ENCODE assay signal across 1 cellular context in the genomic region with DNA sequence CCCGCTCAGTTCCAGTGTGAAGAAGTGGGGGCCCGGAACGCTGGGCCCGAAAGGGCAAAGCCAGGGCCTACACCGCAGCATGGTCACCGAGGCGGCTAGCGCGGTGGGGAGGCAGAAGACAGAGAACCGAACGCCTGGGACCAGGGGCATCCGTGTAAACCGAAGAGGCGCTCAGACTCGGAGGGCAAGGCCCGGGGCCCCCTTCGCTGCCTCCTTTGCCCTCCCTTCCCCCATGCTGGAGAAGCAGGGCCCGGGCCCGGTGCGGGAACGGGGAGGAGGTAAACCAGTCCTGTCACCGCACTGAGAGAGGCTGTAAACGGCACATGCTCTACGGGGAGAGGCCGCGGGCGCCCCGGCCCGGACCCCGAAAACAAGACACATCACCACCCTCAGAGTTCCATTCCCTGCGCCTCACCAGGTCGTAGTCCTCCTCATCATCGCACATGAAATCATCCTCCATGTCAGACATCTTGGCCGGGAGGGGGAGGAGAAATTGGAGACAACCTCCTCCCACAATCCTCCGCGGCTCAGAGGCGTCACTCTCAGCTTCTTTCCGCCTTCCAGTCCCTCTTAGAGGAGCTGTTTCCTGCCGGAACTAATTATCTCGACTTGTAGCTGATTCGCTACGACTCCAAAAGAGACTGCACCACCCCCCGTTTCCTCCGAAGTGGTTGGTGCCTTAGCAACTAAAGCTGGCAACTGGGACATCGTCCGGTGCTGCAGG.
TF ChIP-seq lines count a peak whose summit lies in the region.

A gene (minus strand): TSS at position 490 of the 724 bp plus-strand sequence. CDS start 21 bp downstream, at position 469.

TF ChIP-seq in HepG2, 621 proteins besides CTCF, POLR2A, EP300 and RAD21 (continued from another document and continues in another):
- TF ChIP-seq, protein P1, sequence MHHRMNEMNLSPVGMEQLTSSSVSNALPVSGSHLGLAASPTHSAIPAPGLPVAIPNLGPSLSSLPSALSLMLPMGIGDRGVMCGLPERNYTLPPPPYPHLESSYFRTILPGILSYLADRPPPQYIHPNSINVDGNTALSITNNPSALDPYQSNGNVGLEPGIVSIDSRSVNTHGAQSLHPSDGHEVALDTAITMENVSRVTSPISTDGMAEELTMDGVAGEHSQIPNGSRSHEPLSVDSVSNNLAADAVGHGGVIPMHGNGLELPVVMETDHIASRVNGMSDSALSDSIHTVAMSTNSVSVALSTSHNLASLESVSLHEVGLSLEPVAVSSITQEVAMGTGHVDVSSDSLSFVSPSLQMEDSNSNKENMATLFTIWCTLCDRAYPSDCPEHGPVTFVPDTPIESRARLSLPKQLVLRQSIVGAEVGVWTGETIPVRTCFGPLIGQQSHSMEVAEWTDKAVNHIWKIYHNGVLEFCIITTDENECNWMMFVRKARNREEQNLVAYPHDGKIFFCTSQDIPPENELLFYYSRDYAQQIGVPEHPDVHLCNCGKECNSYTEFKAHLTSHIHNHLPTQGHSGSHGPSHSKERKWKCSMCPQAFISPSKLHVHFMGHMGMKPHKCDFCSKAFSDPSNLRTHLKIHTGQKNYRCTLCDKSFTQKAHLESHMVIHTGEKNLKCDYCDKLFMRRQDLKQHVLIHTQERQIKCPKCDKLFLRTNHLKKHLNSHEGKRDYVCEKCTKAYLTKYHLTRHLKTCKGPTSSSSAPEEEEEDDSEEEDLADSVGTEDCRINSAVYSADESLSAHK (CRISPR knock-in tag; IDR thresholded peaks at IDR 0.05; ENCODE audit: borderline replicate concordance): no peak
- TF ChIP-seq ZNF510 (CRISPR knock-in tag; IDR thresholded peaks at IDR 0.05; ENCODE audit: low read depth) (no peak), KLF6 (CRISPR knock-in tag; IDR thresholded peaks at IDR 0.05) (peak; percentile 67), ZNF773 (CRISPR knock-in tag; IDR thresholded peaks at IDR 0.05; ENCODE audit: borderline replicate concordance) (no peak), ZFP36L1 (CRISPR knock-in tag; IDR thresholded peaks at IDR 0.05) (0 out of 2 replicates have a peak, but pooled peaks have one; percentile 69), NFKB2 (CRISPR knock-in tag; IDR thresholded peaks at IDR 0.05; ENCODE audit: borderline replicate concordance) (peak; percentile 59; the same call in 1 of the 2 replicates), CCAR2 (optimal IDR thresholded peaks at IDR 0.05; ENCODE audit: low read depth, low read length) (peak; percentile 96), NR2C2 (CRISPR knock-in tag; IDR thresholded peaks at IDR 0.05; ENCODE audit: borderline replicate concordance) (peak; percentile 54), KDM6A (CRISPR knock-in tag; IDR thresholded peaks at IDR 0.05; ENCODE audit: low read depth) (0 out of 2 replicates have a peak, but pooled peaks have one; percentile 39), YY1 (IDR thresholded peaks at IDR 0.05; ENCODE audit: insufficient read depth, insufficient replicate concordance, low read depth, low read length) (peak; percentile 88), ZNF484 (CRISPR knock-in tag; IDR thresholded peaks at IDR 0.05; ENCODE audit: borderline replicate concordance, low read depth) (0 out of 2 replicates have a peak, but pooled peaks have one; percentile 80), GFI1 (CRISPR knock-in tag; IDR thresholded peaks at IDR 0.05; ENCODE audit: borderline replicate concordance) (0 out of 2 replicates have a peak, but pooled peaks have one; percentile 27), CHD2 (IDR thresholded peaks at IDR 0.05; ENCODE audit: low read depth, low read length) (peak; percentile 47; the same call in 1 of the 2 replicates), SMAD1 (CRISPR knock-in tag; IDR thresholded peaks at IDR 0.05; ENCODE audit: borderline replicate concordance, low read depth) (0 out of 2 replicates have a peak, but pooled peaks have one; percentile 19), ZSCAN31 (CRISPR knock-in tag; IDR thresholded peaks at IDR 0.05; ENCODE audit: low read depth) (peak; percentile 86), ISL2 (CRISPR knock-in tag; IDR thresholded peaks at IDR 0.05) (peak; percentile 79), ZNF841 (CRISPR knock-in tag; IDR thresholded peaks at IDR 0.05; ENCODE audit: borderline replicate concordance) (no peak), ZFY (CRISPR knock-in tag; IDR thresholded peaks at IDR 0.05) (peak; percentile 95), ZNF17 (CRISPR knock-in tag; IDR thresholded peaks at IDR 0.05) (no peak), PCBP1 (IDR thresholded peaks at IDR 0.05; ENCODE audit: borderline replicate concordance, low read depth, low read length) (peak; percentile 81; the same call in 1 of the 2 replicates), ZNF776 (CRISPR knock-in tag; IDR thresholded peaks at IDR 0.05) (no peak), ZNF350 (CRISPR knock-in tag; IDR thresholded peaks at IDR 0.05; ENCODE audit: borderline replicate concordance, low read depth) (peak; percentile 42; the same call in 1 of the 2 replicates), ZNF224 (CRISPR knock-in tag; IDR thresholded peaks at IDR 0.05) (peak; percentile 54; the same call in 1 of the 2 replicates), MED1 (CRISPR knock-in tag; IDR thresholded peaks at IDR 0.05) (peak; percentile 82), JUND (CRISPR knock-in tag; IDR thresholded peaks at IDR 0.05) (peak; percentile 48; the same call in 1 of the 2 replicates), BHLHE40 (IDR thresholded peaks at IDR 0.05; ENCODE audit: low read length) (peak; percentile 55; the same call in 1 of the 2 replicates), MTF1 (CRISPR knock-in tag; IDR thresholded peaks at IDR 0.05) (no peak), POLR2AphosphoS5 (IDR thresholded peaks at IDR 0.05; ENCODE audit: low read depth, low read length) (peak; percentile 85), SP140L (CRISPR knock-in tag; IDR thresholded peaks at IDR 0.05; ENCODE audit: borderline replicate concordance) (no peak), RXRA (CRISPR knock-in tag; IDR thresholded peaks at IDR 0.05) (peak; percentile 50; the same call in 1 of the 2 replicates), HDAC2 (CRISPR knock-in tag; IDR thresholded peaks at IDR 0.05) (peak; percentile 82), SIX1 (CRISPR knock-in tag; IDR thresholded peaks at IDR 0.05; ENCODE audit: borderline replicate concordance) (peak; percentile 79; the same call in 1 of the 2 replicates), HDAC1 (CRISPR knock-in tag; IDR thresholded peaks at IDR 0.05) (peak; percentile 78), ZNF572 (CRISPR knock-in tag; IDR thresholded peaks at IDR 0.05) (0 out of 2 replicates have a peak, but pooled peaks have one; percentile 7), ZIK1 (CRISPR knock-in tag; IDR thresholded peaks at IDR 0.05; ENCODE audit: borderline replicate concordance, low read depth) (peak; percentile 66; the same call in 1 of the 2 replicates), HCFC1 (IDR thresholded peaks at IDR 0.05; ENCODE audit: low read depth, low read length) (peak; percentile 88), ZNF619 (CRISPR knock-in tag; IDR thresholded peaks at IDR 0.05) (0 out of 2 replicates have a peak, but pooled peaks have one; percentile 6)
- TF ChIP-seq, protein P2, sequence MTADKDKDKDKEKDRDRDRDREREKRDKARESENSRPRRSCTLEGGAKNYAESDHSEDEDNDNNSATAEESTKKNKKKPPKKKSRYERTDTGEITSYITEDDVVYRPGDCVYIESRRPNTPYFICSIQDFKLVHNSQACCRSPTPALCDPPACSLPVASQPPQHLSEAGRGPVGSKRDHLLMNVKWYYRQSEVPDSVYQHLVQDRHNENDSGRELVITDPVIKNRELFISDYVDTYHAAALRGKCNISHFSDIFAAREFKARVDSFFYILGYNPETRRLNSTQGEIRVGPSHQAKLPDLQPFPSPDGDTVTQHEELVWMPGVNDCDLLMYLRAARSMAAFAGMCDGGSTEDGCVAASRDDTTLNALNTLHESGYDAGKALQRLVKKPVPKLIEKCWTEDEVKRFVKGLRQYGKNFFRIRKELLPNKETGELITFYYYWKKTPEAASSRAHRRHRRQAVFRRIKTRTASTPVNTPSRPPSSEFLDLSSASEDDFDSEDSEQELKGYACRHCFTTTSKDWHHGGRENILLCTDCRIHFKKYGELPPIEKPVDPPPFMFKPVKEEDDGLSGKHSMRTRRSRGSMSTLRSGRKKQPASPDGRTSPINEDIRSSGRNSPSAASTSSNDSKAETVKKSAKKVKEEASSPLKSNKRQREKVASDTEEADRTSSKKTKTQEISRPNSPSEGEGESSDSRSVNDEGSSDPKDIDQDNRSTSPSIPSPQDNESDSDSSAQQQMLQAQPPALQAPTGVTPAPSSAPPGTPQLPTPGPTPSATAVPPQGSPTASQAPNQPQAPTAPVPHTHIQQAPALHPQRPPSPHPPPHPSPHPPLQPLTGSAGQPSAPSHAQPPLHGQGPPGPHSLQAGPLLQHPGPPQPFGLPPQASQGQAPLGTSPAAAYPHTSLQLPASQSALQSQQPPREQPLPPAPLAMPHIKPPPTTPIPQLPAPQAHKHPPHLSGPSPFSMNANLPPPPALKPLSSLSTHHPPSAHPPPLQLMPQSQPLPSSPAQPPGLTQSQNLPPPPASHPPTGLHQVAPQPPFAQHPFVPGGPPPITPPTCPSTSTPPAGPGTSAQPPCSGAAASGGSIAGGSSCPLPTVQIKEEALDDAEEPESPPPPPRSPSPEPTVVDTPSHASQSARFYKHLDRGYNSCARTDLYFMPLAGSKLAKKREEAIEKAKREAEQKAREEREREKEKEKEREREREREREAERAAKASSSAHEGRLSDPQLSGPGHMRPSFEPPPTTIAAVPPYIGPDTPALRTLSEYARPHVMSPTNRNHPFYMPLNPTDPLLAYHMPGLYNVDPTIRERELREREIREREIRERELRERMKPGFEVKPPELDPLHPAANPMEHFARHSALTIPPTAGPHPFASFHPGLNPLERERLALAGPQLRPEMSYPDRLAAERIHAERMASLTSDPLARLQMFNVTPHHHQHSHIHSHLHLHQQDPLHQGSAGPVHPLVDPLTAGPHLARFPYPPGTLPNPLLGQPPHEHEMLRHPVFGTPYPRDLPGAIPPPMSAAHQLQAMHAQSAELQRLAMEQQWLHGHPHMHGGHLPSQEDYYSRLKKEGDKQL (CRISPR knock-in tag; IDR thresholded peaks at IDR 0.05; ENCODE audit: low read depth): no peak
- TF ChIP-seq, protein P3, sequence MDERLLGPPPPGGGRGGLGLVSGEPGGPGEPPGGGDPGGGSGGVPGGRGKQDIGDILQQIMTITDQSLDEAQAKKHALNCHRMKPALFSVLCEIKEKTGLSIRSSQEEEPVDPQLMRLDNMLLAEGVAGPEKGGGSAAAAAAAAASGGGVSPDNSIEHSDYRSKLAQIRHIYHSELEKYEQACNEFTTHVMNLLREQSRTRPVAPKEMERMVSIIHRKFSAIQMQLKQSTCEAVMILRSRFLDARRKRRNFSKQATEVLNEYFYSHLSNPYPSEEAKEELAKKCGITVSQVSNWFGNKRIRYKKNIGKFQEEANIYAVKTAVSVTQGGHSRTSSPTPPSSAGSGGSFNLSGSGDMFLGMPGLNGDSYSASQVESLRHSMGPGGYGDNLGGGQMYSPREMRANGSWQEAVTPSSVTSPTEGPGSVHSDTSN (CRISPR knock-in tag; IDR thresholded peaks at IDR 0.05): peak; percentile 36; the same call in 1 of the 2 replicates
- TF ChIP-seq, protein P4, sequence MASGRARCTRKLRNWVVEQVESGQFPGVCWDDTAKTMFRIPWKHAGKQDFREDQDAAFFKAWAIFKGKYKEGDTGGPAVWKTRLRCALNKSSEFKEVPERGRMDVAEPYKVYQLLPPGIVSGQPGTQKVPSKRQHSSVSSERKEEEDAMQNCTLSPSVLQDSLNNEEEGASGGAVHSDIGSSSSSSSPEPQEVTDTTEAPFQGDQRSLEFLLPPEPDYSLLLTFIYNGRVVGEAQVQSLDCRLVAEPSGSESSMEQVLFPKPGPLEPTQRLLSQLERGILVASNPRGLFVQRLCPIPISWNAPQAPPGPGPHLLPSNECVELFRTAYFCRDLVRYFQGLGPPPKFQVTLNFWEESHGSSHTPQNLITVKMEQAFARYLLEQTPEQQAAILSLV (CRISPR knock-in tag; IDR thresholded peaks at IDR 0.05; ENCODE audit: borderline replicate concordance): 0 out of 2 replicates have a peak, but pooled peaks have one; percentile 25
- TF ChIP-seq, protein P5, sequence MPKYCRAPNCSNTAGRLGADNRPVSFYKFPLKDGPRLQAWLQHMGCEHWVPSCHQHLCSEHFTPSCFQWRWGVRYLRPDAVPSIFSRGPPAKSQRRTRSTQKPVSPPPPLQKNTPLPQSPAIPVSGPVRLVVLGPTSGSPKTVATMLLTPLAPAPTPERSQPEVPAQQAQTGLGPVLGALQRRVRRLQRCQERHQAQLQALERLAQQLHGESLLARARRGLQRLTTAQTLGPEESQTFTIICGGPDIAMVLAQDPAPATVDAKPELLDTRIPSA (CRISPR knock-in tag; IDR thresholded peaks at IDR 0.05; ENCODE audit: borderline replicate concordance): 0 out of 2 replicates have a peak, but pooled peaks have one; percentile 64
- TF ChIP-seq, protein P6, sequence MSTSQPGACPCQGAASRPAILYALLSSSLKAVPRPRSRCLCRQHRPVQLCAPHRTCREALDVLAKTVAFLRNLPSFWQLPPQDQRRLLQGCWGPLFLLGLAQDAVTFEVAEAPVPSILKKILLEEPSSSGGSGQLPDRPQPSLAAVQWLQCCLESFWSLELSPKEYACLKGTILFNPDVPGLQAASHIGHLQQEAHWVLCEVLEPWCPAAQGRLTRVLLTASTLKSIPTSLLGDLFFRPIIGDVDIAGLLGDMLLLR (CRISPR knock-in tag; IDR thresholded peaks at IDR 0.05): no peak
- TF ChIP-seq, protein P7, sequence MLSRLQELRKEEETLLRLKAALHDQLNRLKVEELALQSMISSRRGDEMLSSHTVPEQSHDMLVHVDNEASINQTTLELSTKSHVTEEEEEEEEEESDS (CRISPR knock-in tag; IDR thresholded peaks at IDR 0.05; ENCODE audit: borderline replicate concordance): peak; percentile 66; the same call in 1 of the 2 replicates
- TF ChIP-seq, protein P8, sequence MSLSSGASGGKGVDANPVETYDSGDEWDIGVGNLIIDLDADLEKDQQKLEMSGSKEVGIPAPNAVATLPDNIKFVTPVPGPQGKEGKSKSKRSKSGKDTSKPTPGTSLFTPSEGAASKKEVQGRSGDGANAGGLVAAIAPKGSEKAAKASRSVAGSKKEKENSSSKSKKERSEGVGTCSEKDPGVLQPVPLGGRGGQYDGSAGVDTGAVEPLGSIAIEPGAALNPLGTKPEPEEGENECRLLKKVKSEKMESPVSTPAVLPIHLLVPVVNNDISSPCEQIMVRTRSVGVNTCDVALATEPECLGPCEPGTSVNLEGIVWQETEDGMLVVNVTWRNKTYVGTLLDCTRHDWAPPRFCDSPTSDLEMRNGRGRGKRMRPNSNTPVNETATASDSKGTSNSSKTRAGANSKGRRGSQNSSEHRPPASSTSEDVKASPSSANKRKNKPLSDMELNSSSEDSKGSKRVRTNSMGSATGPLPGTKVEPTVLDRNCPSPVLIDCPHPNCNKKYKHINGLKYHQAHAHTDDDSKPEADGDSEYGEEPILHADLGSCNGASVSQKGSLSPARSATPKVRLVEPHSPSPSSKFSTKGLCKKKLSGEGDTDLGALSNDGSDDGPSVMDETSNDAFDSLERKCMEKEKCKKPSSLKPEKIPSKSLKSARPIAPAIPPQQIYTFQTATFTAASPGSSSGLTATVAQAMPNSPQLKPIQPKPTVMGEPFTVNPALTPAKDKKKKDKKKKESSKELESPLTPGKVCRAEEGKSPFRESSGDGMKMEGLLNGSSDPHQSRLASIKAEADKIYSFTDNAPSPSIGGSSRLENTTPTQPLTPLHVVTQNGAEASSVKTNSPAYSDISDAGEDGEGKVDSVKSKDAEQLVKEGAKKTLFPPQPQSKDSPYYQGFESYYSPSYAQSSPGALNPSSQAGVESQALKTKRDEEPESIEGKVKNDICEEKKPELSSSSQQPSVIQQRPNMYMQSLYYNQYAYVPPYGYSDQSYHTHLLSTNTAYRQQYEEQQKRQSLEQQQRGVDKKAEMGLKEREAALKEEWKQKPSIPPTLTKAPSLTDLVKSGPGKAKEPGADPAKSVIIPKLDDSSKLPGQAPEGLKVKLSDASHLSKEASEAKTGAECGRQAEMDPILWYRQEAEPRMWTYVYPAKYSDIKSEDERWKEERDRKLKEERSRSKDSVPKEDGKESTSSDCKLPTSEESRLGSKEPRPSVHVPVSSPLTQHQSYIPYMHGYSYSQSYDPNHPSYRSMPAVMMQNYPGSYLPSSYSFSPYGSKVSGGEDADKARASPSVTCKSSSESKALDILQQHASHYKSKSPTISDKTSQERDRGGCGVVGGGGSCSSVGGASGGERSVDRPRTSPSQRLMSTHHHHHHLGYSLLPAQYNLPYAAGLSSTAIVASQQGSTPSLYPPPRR (CRISPR knock-in tag; IDR thresholded peaks at IDR 0.05; ENCODE audit: borderline replicate concordance): no peak
